In genomic region chr19:2235396-2236284, GRCh38 we compare ENCODE assay signal across 6 cellular contexts. TPM values are rescaled to one million over a fixed set of nuclear protein-coding genes. Genes with fewer than 3 reads are reported as not detected.
DNase-seq lines count a peak whose midpoint lies in the region; ATAC-seq and TF ChIP-seq lines count a peak whose summit lies in the region.

No MANE protein-coding gene starts in this region.

- CTCF ChIA-PET in activated CD4-positive, alpha-beta memory T cell treated with anti-CD3 and anti-CD28 coated beads, Interleukin-2, amount 10 ng/mL, durations not matched to agents 7 days and 5 days (lab: Charles Lee): interaction anchor here (0.6 to 2.8 kb wide), 8 partner anchors 24 to 371 kb away, joined by 3 to 14 read pairs (median 4); partner anchors contain the start of gene AP3D1

- peak overlapping the region; percentile 97 to 100 for H3K27ac ChIP-seq in liver (ENCODE audit: low read depth in 1 of 2, low read length in 2 of 2)

- ATAC-seq in HG03378 (IDR thresholded peaks at IDR 0.05; ENCODE audit: unreplicated experiment): peak; percentile 11

- H3K4me1 Mint-ChIP-seq in activated CD4-positive, alpha-beta memory T cell treated with anti-CD3 and anti-CD28 coated beads, Interleukin-2, amount 10 ng/mL, durations not matched to agents 7 days and 5 days: peaks cover 60% of the 10 kb centered on the region

- no peak for DNase-seq in activated CD4-positive, alpha-beta memory T cell treated with anti-CD3 and anti-CD28 coated beads, Interleukin-2, amount 10 ng/mL, durations not matched to agents 7 days and 5 days
- DNase-seq in H4 (ENCODE audit: low spot score) (no peak), cerebellum (ENCODE audit: low spot score) (no peak)

- peaks cover 0 to 7% (median 2%) of the 10 kb centered on the region in 4 donors for H3K36me3 ChIP-seq in liver (ENCODE audit: control insufficient read depth in 4 of 4, insufficient read depth in 3 of 4, low read depth in 1 of 4, low read length in 3 of 4)

- no peak for TF ChIP-seq CTCF in liver (IDR thresholded peaks at IDR 0.05; ENCODE audit: low read depth, low read length, missing input control)

- in situ Hi-C loops in GM18951 (cut with MboI; ENCODE audit: low sequenced_read_pairs, unreplicated experiment): no loop called here

- no peaks in the 10 kb centered on the region for H3K9me3 Mint-ChIP-seq in activated CD4-positive, alpha-beta memory T cell treated with anti-CD3 and anti-CD28 coated beads, Interleukin-2, amount 10 ng/mL, durations not matched to agents 7 days and 5 days

- H3K27me3 ChIP-seq in liver (ENCODE audit: control insufficient read depth in 4 of 4, insufficient read depth in 4 of 4, low read length in 3 of 4): no peaks in the 10 kb centered on the region

- TF ChIP-seq RAD21 in liver (IDR thresholded peaks at IDR 0.05): no peak

- TF ChIP-seq POLR2A in GM18951 (IDR thresholded peaks at IDR 0.05; ENCODE audit: extremely low read depth, insufficient read depth, insufficient read length): peak; percentile 18

- H3K27ac Mint-ChIP-seq in activated CD4-positive, alpha-beta memory T cell treated with anti-CD3 and anti-CD28 coated beads, Interleukin-2, amount 10 ng/mL, durations not matched to agents 7 days and 5 days: peak overlapping the region; percentile 96

- POLR2A ChIA-PET in activated CD4-positive, alpha-beta memory T cell treated with anti-CD3 and anti-CD28 coated beads, Interleukin-2, amount 10 ng/mL, durations not matched to agents 7 days and 5 days (lab: Charles Lee): interaction anchor here (0.6 to 2.5 kb wide), 17 partner anchors 9 to 385 kb away, joined by 3 to 14 read pairs (median 5); partner anchors contain the start of genes DOT1L, GADD45B, LSM7 and SPPL2B

- peaks cover 45% of the 10 kb centered on the region for H3K36me3 Mint-ChIP-seq in activated CD4-positive, alpha-beta memory T cell treated with anti-CD3 and anti-CD28 coated beads, Interleukin-2, amount 10 ng/mL, durations not matched to agents 7 days and 5 days (ENCODE audit: low read depth)

- H3K9me3 ChIP-seq in liver (ENCODE audit: control insufficient read depth in 4 of 4, low read length in 3 of 4): no peaks in the 10 kb centered on the region

- peak overlapping the region in 1 of 2 donors; percentile 86 for H3K9ac ChIP-seq in liver (ENCODE audit: low read depth in 1 of 2, low read length in 2 of 2)

- no peaks in the 10 kb centered on the region for H3K27me3 Mint-ChIP-seq in activated CD4-positive, alpha-beta memory T cell treated with anti-CD3 and anti-CD28 coated beads, Interleukin-2, amount 10 ng/mL, durations not matched to agents 7 days and 5 days

- peaks cover 17 to 48% (median 37%) of the 10 kb centered on the region in 4 donors for H3K4me1 ChIP-seq in liver (ENCODE audit: control insufficient read depth in 4 of 4, insufficient read depth in 4 of 4, low read length in 3 of 4)

- peak overlapping the region; percentile 66 to 98 (median 81) for H3K4me3 ChIP-seq in liver (ENCODE audit: low read depth in 1 of 3, low read length in 3 of 3)

- under 1% methylated on average over 73 of the region's 73 CpGs for WGBS in liver

- peak overlapping the region; percentile 94 for H3K4me3 Mint-ChIP-seq in activated CD4-positive, alpha-beta memory T cell treated with anti-CD3 and anti-CD28 coated beads, Interleukin-2, amount 10 ng/mL, durations not matched to agents 7 days and 5 days

TF ChIP-seq in liver, 16 proteins besides CTCF, POLR2A, EP300 and RAD21:
- TF ChIP-seq RXRA (IDR thresholded peaks at IDR 0.05) (no peak), REST (IDR thresholded peaks at IDR 0.05) (no peak), HNF4A (conservative IDR thresholded peaks at IDR 0.05) (peak in 1 of 2 donors; percentile 17)

RNA-seq across cellular contexts. Expression of gene PLEKHJ1, which starts 0.5 kb away (rescaled TPM):
- 10 to 100 TPM; 58.3 to 60.4 TPM for total RNA-seq in activated CD4-positive, alpha-beta memory T cell treated with anti-CD3 and anti-CD28 coated beads, Interleukin-2, amount 10 ng/mL, durations not matched to agents 7 days and 5 days
- 10 to 100 TPM; 22.2 to 44.5 TPM for total RNA-seq in liver
- 10 to 100 TPM; 36.5 to 37.4 TPM for polyA plus RNA-seq in liver
- total RNA-seq in H4 (2014; rRNA removed; shearing (Covaris generic)): 45.1 and 50.8 TPM in 2 replicates
- total RNA-seq in cerebellum: 28.1 TPM

RNA-seq across cellular contexts. Expression of gene SF3A2, which starts 1.0 kb away (rescaled TPM):
- total RNA-seq in activated CD4-positive, alpha-beta memory T cell treated with anti-CD3 and anti-CD28 coated beads, Interleukin-2, amount 10 ng/mL, durations not matched to agents 7 days and 5 days: 100 to 1,000 TPM; 137 to 145 TPM
- total RNA-seq in liver (10 to 100 TPM; 12.9 to 32.0 TPM), cerebellum (46.6 TPM)
- polyA plus RNA-seq in liver: 10 to 100 TPM in 1 of 2 donors, 1 to 10 TPM in 1; 2.2 to 13.5 TPM
- total RNA-seq in H4 (2014; rRNA removed; shearing (Covaris generic)): 10.8 and 13.3 TPM in 2 replicates

RNA-seq across cellular contexts. Expression of gene AMH, which starts 13.5 kb away (rescaled TPM):
- 1 to 10 TPM; 4.6 to 7.6 TPM for total RNA-seq in activated CD4-positive, alpha-beta memory T cell treated with anti-CD3 and anti-CD28 coated beads, Interleukin-2, amount 10 ng/mL, durations not matched to agents 7 days and 5 days
- total RNA-seq in liver: under 1 TPM; 0.47 to 0.59 TPM
- polyA plus RNA-seq in liver: under 1 TPM in 1 of 2 donors, not detected in 1; 0.08 TPM
- total RNA-seq in H4 (2014; rRNA removed; shearing (Covaris generic)): 0.68 and 1.0 TPM in 2 replicates
- total RNA-seq in cerebellum: 1.6 TPM

RNA-seq across cellular contexts. Expression of gene JSRP1, which starts 20.6 kb away (rescaled TPM):
- total RNA-seq in activated CD4-positive, alpha-beta memory T cell treated with anti-CD3 and anti-CD28 coated beads, Interleukin-2, amount 10 ng/mL, durations not matched to agents 7 days and 5 days: 1 to 10 TPM in 1 of 2 experiments, under 1 TPM in 1; 0.73 to 1.3 TPM
- total RNA-seq in liver (under 1 TPM in 1 of 2 donors, not detected in 1; 0.25 TPM), cerebellum (not detected)
- polyA plus RNA-seq in liver: under 1 TPM; 0.39 to 0.45 TPM
- total RNA-seq in H4 (2014; rRNA removed; shearing (Covaris generic)): 0.66 TPM in 1 of 2 replicates, not detected in the other

RNA-seq across cellular contexts. Expression of gene PEAK3, which starts 46.3 kb away (rescaled TPM):
- total RNA-seq in activated CD4-positive, alpha-beta memory T cell treated with anti-CD3 and anti-CD28 coated beads, Interleukin-2, amount 10 ng/mL, durations not matched to agents 7 days and 5 days: under 1 TPM; 0.70 to 0.88 TPM
- total RNA-seq in liver: under 1 TPM; 0.09 to 0.67 TPM
- polyA plus RNA-seq in liver: under 1 TPM; 0.21 to 0.42 TPM
- total RNA-seq in H4 (2014; rRNA removed; shearing (Covaris generic)): 0.06 TPM in 1 of 2 replicates, not detected in the other
- total RNA-seq in cerebellum: not detected
